In the genomic region with DNA sequence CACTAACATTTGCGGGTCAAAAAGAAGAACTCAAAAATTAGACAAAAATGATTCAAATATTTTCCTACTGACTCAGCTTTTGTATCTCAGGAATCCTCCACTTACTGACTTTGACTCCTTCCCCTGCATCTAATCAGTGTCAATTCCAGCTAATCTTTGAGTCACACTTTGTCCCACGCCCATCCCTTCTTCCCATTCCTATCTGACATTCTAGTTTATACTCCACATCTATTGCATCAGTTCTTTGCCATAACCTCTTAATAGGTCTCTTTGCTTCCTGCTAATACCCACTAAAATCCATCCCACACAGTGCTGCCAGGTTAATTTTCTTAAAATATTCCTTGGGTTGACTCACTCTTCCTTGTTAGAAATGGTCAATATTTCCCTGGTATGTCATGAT, we compare ENCODE assay signal across 13 cellular contexts. TPM values are rescaled to one million over a fixed set of nuclear protein-coding genes. Genes with fewer than 3 reads are reported as not detected.
DNase-seq lines count a peak whose midpoint lies in the region; ATAC-seq lines count a peak whose summit lies in the region.
"Had no signal": no experiment of that assay in that cellular context is flagged by ENCODE, and none has a peak within 500 bp of the region (broad histone marks: within the 10 kb centered on the region; RNA-seq: fewer than 3 reads in every experiment).

No MANE protein-coding gene starts in this region.

- no peak overlapping the region for H3K4me3 ChIP-seq in mesodermal cell (ENCODE audit: extremely low read depth, insufficient read depth, low read length, poor library complexity, severe bottlenecking)
- H3K4me3 ChIP-seq: dorsolateral prefrontal cortex had no signal

- no peak for ATAC-seq in HG03460 (IDR thresholded peaks at IDR 0.05; ENCODE audit: unreplicated experiment)
- ATAC-seq: activated CD4-positive, CD25-positive, alpha-beta regulatory T cell treated with anti-CD3 and anti-CD28 coated beads, Interleukin-2, amount 50 U/mL, for 24 hours had no signal

- peak; percentile 33 for DNase-seq in COLO829 (ENCODE audit: low spot score)
- DNase-seq in OCI-M1 (lab: John Stamatoyannopoulos, UW) = peak; percentile 9
- peak; percentile 71 for DNase-seq in dedifferentiated amniotic fluid mesenchymal stem cell (ENCODE audit: extremely low spot score)
- no peak for DNase-seq in GM19238 (ENCODE audit: insufficient read length, low spot score)
- no peak for DNase-seq in activated CD4-positive, alpha-beta T cell treated with anti-CD3 and anti-CD28 coated beads, Interleukin-2, amount 50 U/mL, for 48 hours
- no peak for DNase-seq in ureter (ENCODE audit: low spot score)
- DNase-seq: activated effector memory CD4-positive, alpha-beta T cell treated with anti-CD3 and anti-CD28 coated beads, Interleukin-2, amount 50 U/mL, for 16 hours; dorsolateral prefrontal cortex; NCI-H2081 treated with DMSO at 0.1 percent for 48 hours; stimulated activated CD4-positive, alpha-beta T cell treated with anti-CD3 and anti-CD28 coated beads, Interleukin-2, amount 100 ng/mL, for 24 hours had no signal

- H3K27ac ChIP-seq in mesodermal cell (ENCODE audit: low read depth, low read length, severe bottlenecking) = peak overlapping the region; percentile 93
- H3K27ac ChIP-seq: dorsolateral prefrontal cortex had no signal

- WGBS in mesodermal cell (ENCODE audit: insufficient coverage in 2 of 2), 2 experiments = 67 to 86% methylated on average over 2 of the region's 2 CpGs

- peaks cover 8% of the 10 kb centered on the region for H3K4me1 ChIP-seq in mesodermal cell (ENCODE audit: control insufficient read depth, insufficient read depth, low read length, poor library complexity, severe bottlenecking)

- peaks cover 13% of the 10 kb centered on the region for H3K9me3 ChIP-seq in mesodermal cell (ENCODE audit: control insufficient read depth, low read length)

- H3K36me3 ChIP-seq in mesodermal cell (ENCODE audit: control insufficient read depth, insufficient read depth, low read length) = no peaks in the 10 kb centered on the region

RNA-seq across cellular contexts. Expression of a gene that starts 19.1 kb away (rescaled TPM):
- 13.1 TPM for polyA plus RNA-seq in mesodermal cell (2013, experiment 1 of 2)
- 15.1 TPM for polyA plus RNA-seq in mesodermal cell (2013, experiment 2 of 2)
- 9.1 TPM for total RNA-seq in ureter

Comparison
In these comparisons a context has a peak if more than half of its experiments do, and no peak if none do; other contexts are left out.
1. DNase-seq: peak in COLO829 (single experiment), OCI-M1 (single experiment) and dedifferentiated amniotic fluid mesenchymal stem cell (single experiment); none in GM19238 (single experiment), activated CD4-positive, alpha-beta T cell treated with anti-CD3 and anti-CD28 coated beads, Interleukin-2, amount 50 U/mL, for 48 hours (0 of 2) and ureter (single experiment).